In the genomic region with DNA sequence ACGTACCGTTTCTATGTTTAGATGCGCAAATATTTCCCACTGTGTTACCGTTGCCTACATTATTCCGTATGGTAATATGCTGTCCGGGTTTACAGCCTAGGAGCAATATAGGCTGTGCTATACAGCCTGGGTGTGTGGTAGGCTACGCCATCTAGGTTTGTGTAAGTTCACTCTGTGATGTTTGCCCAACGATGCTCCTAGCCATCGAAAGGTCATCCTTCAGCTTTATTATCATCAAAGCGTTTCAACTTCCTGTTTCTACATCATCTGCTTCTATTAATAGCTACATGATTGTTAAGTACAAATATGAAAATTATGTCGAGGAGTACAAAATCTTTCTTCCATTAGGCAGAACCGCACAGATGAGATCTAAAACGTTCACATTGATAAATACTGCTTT, we compare ENCODE assay signal across 24 cellular contexts.
DNase-seq lines count a peak whose midpoint lies in the region; ATAC-seq, FAIRE-seq and TF ChIP-seq lines count a peak whose summit lies in the region.
"Had no signal": no experiment of that assay in that cellular context is flagged by ENCODE, and none has a peak within 500 bp of the region (broad histone marks: within the 10 kb centered on the region; RNA-seq: fewer than 3 reads in every experiment).

No MANE protein-coding gene starts in this region.

- H3K36me3 ChIP-seq in astrocyte (ENCODE audit: insufficient read depth, low read length) (no peaks in the 10 kb centered on the region), rectal smooth muscle tissue (ENCODE audit: control insufficient read depth, insufficient read depth, low read length) (no peaks in the 10 kb centered on the region)
- H3K36me3 ChIP-seq: BE2C, spleen, upper lobe of right lung had no signal

- no peaks in the 10 kb centered on the region for H3K36me3 Mint-ChIP-seq in astrocyte (ENCODE audit: low read depth, unreplicated experiment)
- H3K36me3 Mint-ChIP-seq in activated CD4-positive, alpha-beta T cell treated with anti-CD3 and anti-CD28 coated beads, Interleukin-2, amount 10 ng/mL, durations not matched to agents 7 days and 5 days (ENCODE audit: low read depth) = no peaks in the 10 kb centered on the region
- H3K36me3 Mint-ChIP-seq: naive B cell had no signal

- H3K4me3 ChIP-seq in astrocyte (ENCODE audit: insufficient read depth, low read depth, low read length) (no peak overlapping the region), rectal smooth muscle tissue (ENCODE audit: low read length) (peak overlapping the region; percentile 8)
- H3K4me3 ChIP-seq: cardiac muscle cell, spleen, upper lobe of right lung had no signal

- no peak overlapping the region for H3K4me3 Mint-ChIP-seq in astrocyte (ENCODE audit: unreplicated experiment)
- no peak overlapping the region for H3K4me3 Mint-ChIP-seq in activated CD4-positive, alpha-beta T cell treated with anti-CD3 and anti-CD28 coated beads, Interleukin-2, amount 10 ng/mL, durations not matched to agents 7 days and 5 days
- H3K4me3 Mint-ChIP-seq: activated CD8-positive, alpha-beta T cell treated with anti-CD3 and anti-CD28 coated beads for 36 hours; HFFc6 had no signal

- peaks cover 14% of the 10 kb centered on the region for H3K4me1 ChIP-seq in astrocyte (ENCODE audit: insufficient read depth, low read length)
- no peaks in the 10 kb centered on the region for H3K4me1 ChIP-seq in rectal smooth muscle tissue (ENCODE audit: control insufficient read depth, insufficient read depth, low read length)
- H3K4me1 ChIP-seq: BE2C had no signal

- DNase-seq in NCI-H146 (lab: John Stamatoyannopoulos, UW) (peak; percentile 12), NCI-H146 treated with DMSO at 0.1 percent for 48 hours (lab: John Stamatoyannopoulos, UW; ENCODE audit: unreplicated experiment) (no peak), NCI-H69 (lab: John Stamatoyannopoulos, UW) (peak; percentile 19), astrocyte (ENCODE audit: low read depth) (peak; percentile 11)
- no peak for DNase-seq in activated CD4-positive, alpha-beta T cell treated with anti-CD3 and anti-CD28 coated beads, Interleukin-2, amount 10 ng/mL, durations not matched to agents 7 days and 5 days
- DNase-seq in activated CD4-positive, CD25-positive, alpha-beta regulatory T cell treated with anti-CD3 and anti-CD28 coated beads, Interleukin-2, amount 50 U/mL, for 72 hours = no peak
- DNase-seq: activated CD4-positive, CD25-positive, alpha-beta regulatory T cell; activated CD8-positive, alpha-beta T cell treated with anti-CD3 and anti-CD28 coated beads for 36 hours; activated naive CD4-positive, alpha-beta T cell; BE2C; HFFc6; hippocampal formation; islet precursor cell; naive B cell; NCI-H2029 treated with DMSO at 0.1 percent for 48 hours; PC-3; retina; spleen; T-helper 2 cell; upper lobe of right lung had no signal

- H3K4me1 Mint-ChIP-seq in astrocyte (ENCODE audit: low read depth, unreplicated experiment) = peaks cover 18% of the 10 kb centered on the region
- H3K4me1 Mint-ChIP-seq in activated CD4-positive, alpha-beta T cell treated with anti-CD3 and anti-CD28 coated beads, Interleukin-2, amount 10 ng/mL, durations not matched to agents 7 days and 5 days = no peaks in the 10 kb centered on the region

- H3K27ac Mint-ChIP-seq in astrocyte (ENCODE audit: unreplicated experiment) = no peak overlapping the region
- no peak overlapping the region for H3K27ac Mint-ChIP-seq in activated CD4-positive, alpha-beta T cell treated with anti-CD3 and anti-CD28 coated beads, Interleukin-2, amount 10 ng/mL, durations not matched to agents 7 days and 5 days
- H3K27ac Mint-ChIP-seq: activated CD8-positive, alpha-beta T cell treated with anti-CD3 and anti-CD28 coated beads for 36 hours; HFFc6 had no signal

- H3K27me3 ChIP-seq in astrocyte (ENCODE audit: insufficient read depth, low read length) (no peaks in the 10 kb centered on the region), rectal smooth muscle tissue (ENCODE audit: control insufficient read depth, insufficient read depth, low read length) (no peaks in the 10 kb centered on the region)
- H3K27me3 ChIP-seq: cardiac muscle cell, upper lobe of right lung had no signal

- ATAC-seq in HG03342 (IDR thresholded peaks at IDR 0.05; ENCODE audit: unreplicated experiment) = no peak
- ATAC-seq: activated CD8-positive, alpha-beta T cell treated with anti-CD3 and anti-CD28 coated beads for 36 hours; PC-3 had no signal

- no peaks in the 10 kb centered on the region for H3K79me2 ChIP-seq in astrocyte (ENCODE audit: insufficient read depth, low read length)

- H3K4me2 ChIP-seq in astrocyte (ENCODE audit: low read length) = no peak overlapping the region

- CTCF ChIA-PET in activated CD4-positive, alpha-beta T cell treated with anti-CD3 and anti-CD28 coated beads, Interleukin-2, amount 10 ng/mL, durations not matched to agents 7 days and 5 days (lab: Charles Lee) = interaction anchor here (0.5 kb wide), 1 partner anchor 108 kb away, joined by 3 read pairs; no protein-coding TSS in a partner anchor

- H3K27me3 Mint-ChIP-seq in astrocyte (ENCODE audit: low read depth, unreplicated experiment) = peaks cover 12% of the 10 kb centered on the region
- H3K27me3 Mint-ChIP-seq in activated CD4-positive, alpha-beta T cell treated with anti-CD3 and anti-CD28 coated beads, Interleukin-2, amount 10 ng/mL, durations not matched to agents 7 days and 5 days = peaks cover 11% of the 10 kb centered on the region

- FAIRE-seq in astrocyte (lab: Jason Lieb, UNC) = no peak
- FAIRE-seq: GM18507 had no signal

- TF ChIP-seq CTCF in astrocyte (IDR thresholded peaks at IDR 0.05; ENCODE audit: insufficient read depth, low read depth, low read length) = no peak

- H3K27ac ChIP-seq in astrocyte (ENCODE audit: low read depth, low read length) (no peak overlapping the region), rectal smooth muscle tissue (ENCODE audit: low read depth, low read length) (no peak overlapping the region)
- H3K27ac ChIP-seq: upper lobe of right lung had no signal

- no peaks in the 10 kb centered on the region for H3K9me3 ChIP-seq in astrocyte (ENCODE audit: insufficient read depth, low read depth, low read length)
- H3K9me3 ChIP-seq: BE2C, spleen, upper lobe of right lung had no signal

- H3K9ac ChIP-seq in astrocyte (ENCODE audit: low read length) (no peak overlapping the region), rectal smooth muscle tissue (ENCODE audit: low read length) (no peak overlapping the region)

- H2AFZ ChIP-seq in astrocyte (ENCODE audit: low read depth, low read length) = no peak overlapping the region

- no peaks in the 10 kb centered on the region for H3K9me3 Mint-ChIP-seq in astrocyte (ENCODE audit: unreplicated experiment)
- no peaks in the 10 kb centered on the region for H3K9me3 Mint-ChIP-seq in activated CD4-positive, alpha-beta T cell treated with anti-CD3 and anti-CD28 coated beads, Interleukin-2, amount 10 ng/mL, durations not matched to agents 7 days and 5 days
- H3K9me3 Mint-ChIP-seq: activated CD8-positive, alpha-beta T cell treated with anti-CD3 and anti-CD28 coated beads for 36 hours; HFFc6 had no signal

- POLR2A ChIA-PET in activated CD4-positive, alpha-beta T cell treated with anti-CD3 and anti-CD28 coated beads, Interleukin-2, amount 10 ng/mL, durations not matched to agents 7 days and 5 days (lab: Charles Lee) = no interaction called here

- no peaks in the 10 kb centered on the region for H4K20me1 ChIP-seq in astrocyte (ENCODE audit: insufficient read depth, low read length)

Comparison
In these comparisons a context has a peak if more than half of its experiments do, and no peak if none do; other contexts are left out.
1. DNase-seq: peak in NCI-H146 (single experiment), NCI-H69 (single experiment) and astrocyte (single experiment); none in NCI-H146 treated with DMSO at 0.1 percent for 48 hours (single experiment), activated CD4-positive, alpha-beta T cell treated with anti-CD3 and anti-CD28 coated beads, Interleukin-2, amount 10 ng/mL, durations not matched to agents 7 days and 5 days (single experiment) and activated CD4-positive, CD25-positive, alpha-beta regulatory T cell treated with anti-CD3 and anti-CD28 coated beads, Interleukin-2, amount 50 U/mL, for 72 hours (single experiment).